In the genomic region with DNA sequence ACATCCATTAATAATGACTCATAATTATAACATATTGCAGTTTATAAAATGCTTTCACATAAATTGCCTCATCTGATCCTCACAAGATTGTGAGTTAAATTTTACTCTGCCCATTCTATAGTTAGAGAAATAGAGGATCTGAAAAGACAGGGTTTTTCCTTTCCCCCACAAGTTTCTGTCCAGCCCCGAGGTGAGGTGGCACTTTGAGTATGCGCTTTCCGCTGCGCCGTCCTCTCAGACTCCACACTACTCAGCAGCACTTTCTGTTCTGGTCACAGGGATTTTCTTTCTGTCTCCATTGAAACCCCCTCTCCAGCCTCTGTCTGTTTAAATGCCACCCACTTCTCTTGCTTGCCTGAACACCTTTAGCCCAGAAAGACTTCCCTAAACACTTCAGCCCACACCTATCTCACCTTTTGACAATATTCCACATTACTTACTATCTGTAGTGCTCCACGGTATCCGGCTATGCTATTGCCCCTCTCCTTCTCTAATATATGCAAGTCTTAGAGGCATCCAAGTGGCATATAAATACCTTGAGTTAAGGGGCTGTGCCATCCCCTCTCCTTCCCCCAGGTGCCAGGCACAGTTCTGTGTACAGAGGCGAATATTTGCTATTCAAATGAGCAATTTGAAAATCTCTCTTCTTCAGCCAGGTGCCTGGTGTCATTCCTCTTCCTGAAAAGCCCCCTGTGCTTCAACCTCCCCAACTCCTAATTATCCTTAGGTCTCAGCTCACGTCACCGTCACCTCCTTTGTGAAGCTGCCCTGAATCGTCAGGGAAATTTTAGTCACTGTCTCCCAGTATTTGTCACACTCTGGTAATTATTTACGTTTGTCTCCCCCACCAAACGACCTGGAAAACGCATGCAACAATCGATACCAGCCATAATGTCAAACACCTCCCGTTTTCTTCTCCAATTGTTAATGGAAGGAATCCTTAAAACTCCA, we compare ENCODE assay signal across 11 cellular contexts.
DNase-seq lines count a peak whose midpoint lies in the region; ATAC-seq and TF ChIP-seq lines count a peak whose summit lies in the region.
"Had no signal": no experiment of that assay in that cellular context is flagged by ENCODE, and none has a peak within 500 bp of the region (broad histone marks: within the 10 kb centered on the region; RNA-seq: fewer than 3 reads in every experiment).

No MANE protein-coding gene starts in this region.

- H3K4me3 Mint-ChIP-seq in activated T-cell treated with anti-CD3 and anti-CD28 coated beads, Interleukin-2, amount 50 U/mL, for 4 hours = no peak overlapping the region
- no peak overlapping the region for H3K4me3 Mint-ChIP-seq in naive thymus-derived CD8-positive, alpha-beta T cell

- H3K4me1 Mint-ChIP-seq in activated T-cell treated with anti-CD3 and anti-CD28 coated beads, Interleukin-2, amount 50 U/mL, for 4 hours (ENCODE audit: low read depth) = peaks cover 6% of the 10 kb centered on the region
- no peaks in the 10 kb centered on the region for H3K4me1 Mint-ChIP-seq in naive thymus-derived CD8-positive, alpha-beta T cell

- no peaks in the 10 kb centered on the region for H3K9me3 Mint-ChIP-seq in activated T-cell treated with anti-CD3 and anti-CD28 coated beads, Interleukin-2, amount 50 U/mL, for 4 hours
- peaks cover 0 to 3% (median 0%) of the 10 kb centered on the region in 9 donors for H3K9me3 Mint-ChIP-seq in naive thymus-derived CD8-positive, alpha-beta T cell

- peak; percentile 44 for DNase-seq in GM13977 (ENCODE audit: low spot score)
- DNase-seq in activated T-cell treated with anti-CD3 and anti-CD28 coated beads, Interleukin-2, amount 50 U/mL, for 4 hours = no peak
- DNase-seq in SJCRH30 = no peak
- no peak for DNase-seq in NCI-H226
- DNase-seq in GM03348 (ENCODE audit: low spot score) = no peak
- DNase-seq in naive thymus-derived CD8-positive, alpha-beta T cell = no peak
- DNase-seq: islet precursor cell had no signal

- H3K4me3 ChIP-seq in SJCRH30 = no peak overlapping the region
- H3K4me3 ChIP-seq: thoracic aorta had no signal

- H3K9me3 ChIP-seq in SJCRH30 (replicated peaks) = no peaks in the 10 kb centered on the region
- H3K9me3 ChIP-seq: thoracic aorta had no signal

- H3K4me1 ChIP-seq in SJCRH30 = peaks cover 6% of the 10 kb centered on the region

- H3K27ac Mint-ChIP-seq in naive thymus-derived CD8-positive, alpha-beta T cell = no peak overlapping the region

- H3K36me3 Mint-ChIP-seq in activated T-cell treated with anti-CD3 and anti-CD28 coated beads, Interleukin-2, amount 50 U/mL, for 4 hours (ENCODE audit: insufficient read depth) = no peaks in the 10 kb centered on the region
- no peaks in the 10 kb centered on the region for H3K36me3 Mint-ChIP-seq in naive thymus-derived CD8-positive, alpha-beta T cell

- in situ Hi-C loops in GM13977 (cut with MboI; ENCODE audit: low pct_unique_long_range_greater_than_20kb, low sequenced_read_pairs, unreplicated experiment) = no loop called here

- H3K27me3 Mint-ChIP-seq in activated T-cell treated with anti-CD3 and anti-CD28 coated beads, Interleukin-2, amount 50 U/mL, for 4 hours (ENCODE audit: low read depth) = no peaks in the 10 kb centered on the region
- peaks cover 0 to 11% (median 6%) of the 10 kb centered on the region in 5 donors for H3K27me3 Mint-ChIP-seq in naive thymus-derived CD8-positive, alpha-beta T cell

- H3K27ac ChIP-seq in SJCRH30 = no peak overlapping the region
- H3K27ac ChIP-seq: thoracic aorta had no signal

- no peaks in the 10 kb centered on the region for H3K27me3 ChIP-seq in SJCRH30

- H3K36me3 ChIP-seq in SJCRH30 = no peaks in the 10 kb centered on the region
- H3K36me3 ChIP-seq: thoracic aorta had no signal

- POLR2A ChIA-PET in naive thymus-derived CD8-positive, alpha-beta T cell (lab: Charles Lee) = no interaction called here

- ATAC-seq in GM19395 (IDR thresholded peaks at IDR 0.05; ENCODE audit: unreplicated experiment) (peak; percentile 96), HG03025 (IDR thresholded peaks at IDR 0.05; ENCODE audit: low FRiP score, unreplicated experiment) (peak; percentile 91)
- peak; percentile 67 to 86 for ATAC-seq in activated T-cell treated with anti-CD3 and anti-CD28 coated beads, Interleukin-2, amount 50 U/mL, for 4 hours
- no peak for ATAC-seq in naive thymus-derived CD8-positive, alpha-beta T cell
- ATAC-seq: Panc1 had no signal

- no peak for TF ChIP-seq CTCF in GM13977 (IDR thresholded peaks at IDR 0.05; ENCODE audit: extremely low read depth, insufficient read depth, missing control alignments)

Comparison
In these comparisons a context has a peak if more than half of its experiments do, and no peak if none do; other contexts are left out.
1. ATAC-seq: peak in GM19395 (single experiment), HG03025 (single experiment) and activated T-cell treated with anti-CD3 and anti-CD28 coated beads, Interleukin-2, amount 50 U/mL, for 4 hours (2 of 2); none in naive thymus-derived CD8-positive, alpha-beta T cell (0 of 2).